12 cellular contexts compared by ENCODE assay signal in genomic region chr2:45922577-45922988, GRCh38.
DNase-seq lines count a peak whose midpoint lies in the region; ATAC-seq, FAIRE-seq and TF ChIP-seq lines count a peak whose summit lies in the region.
"Had no signal": no experiment of that assay in that cellular context is flagged by ENCODE, and none has a peak within 500 bp of the region (broad histone marks: within the 10 kb centered on the region; RNA-seq: fewer than 3 reads in every experiment).

No MANE protein-coding gene starts in this region.

- H3K27me3 ChIP-seq in tibial artery, result no peaks in the 10 kb centered on the region
- H3K27me3 ChIP-seq: dorsolateral prefrontal cortex had no signal

- ATAC-seq in SK-N-SH treated with all-trans-retinoic acid at 6 μM for 48 hours (peak; percentile 77), GM21529 (IDR thresholded peaks at IDR 0.05; ENCODE audit: unreplicated experiment) (no peak), HG02973 (IDR thresholded peaks at IDR 0.05; ENCODE audit: unreplicated experiment) (no peak)
- ATAC-seq: GM23338 had no signal

- no peak overlapping the region for H3K4me3 ChIP-seq in tibial artery
- H3K4me3 ChIP-seq: dorsolateral prefrontal cortex, GM23338 had no signal

- intact Hi-C loops in tibial artery (cut with DNase I; ENCODE audit: low total_unique reads), result no loop called here

- no peak for TF ChIP-seq CTCF in tibial artery (IDR thresholded peaks at IDR 0.05)

- no peaks in the 10 kb centered on the region for H3K9me3 ChIP-seq in tibial artery

- H3K36me3 ChIP-seq in tibial artery, result no peaks in the 10 kb centered on the region

- H3K4me1 ChIP-seq in tibial artery, result peaks cover 0 to 25% (median 16%) of the 10 kb centered on the region in 4 donors

- no peak overlapping the region for H3K27ac ChIP-seq in tibial artery

- FAIRE-seq in islet of Langerhans (lab: Jason Lieb, UNC), result peak; percentile 94

- DNase-seq in DMS79 (lab: John Stamatoyannopoulos, UW) (peak; percentile 82), NCI-H2081 (lab: John Stamatoyannopoulos, UW) (peak; percentile 32 to 57), inferior parietal cortex (ENCODE audit: extremely low spot score) (no peak), tibial artery (no peak)
- DNase-seq: activated B cell treated with CpG ODN at 0.5 μM for 24 hours; CD4-positive, CD25-positive, alpha-beta regulatory T cell had no signal

TF ChIP-seq in SK-N-SH treated with all-trans-retinoic acid at 6 μM for 48 hours, 23 proteins besides CTCF, POLR2A, EP300 and RAD21:
- TF ChIP-seq TSHZ2 (CRISPR knock-in tag; IDR thresholded peaks at IDR 0.05) (peak; percentile 15; the same call in 1 of the 2 replicates), POU6F1 (CRISPR knock-in tag; IDR thresholded peaks at IDR 0.05; ENCODE audit: borderline replicate concordance, low read depth) (no peak)

Comparison
In these comparisons a context has a peak if more than half of its experiments do, and no peak if none do; other contexts are left out.
1. DNase-seq: peak in DMS79 (single experiment) and NCI-H2081 (2 of 2); none in inferior parietal cortex (single experiment) and tibial artery (0 of 2).